In the genomic region with DNA sequence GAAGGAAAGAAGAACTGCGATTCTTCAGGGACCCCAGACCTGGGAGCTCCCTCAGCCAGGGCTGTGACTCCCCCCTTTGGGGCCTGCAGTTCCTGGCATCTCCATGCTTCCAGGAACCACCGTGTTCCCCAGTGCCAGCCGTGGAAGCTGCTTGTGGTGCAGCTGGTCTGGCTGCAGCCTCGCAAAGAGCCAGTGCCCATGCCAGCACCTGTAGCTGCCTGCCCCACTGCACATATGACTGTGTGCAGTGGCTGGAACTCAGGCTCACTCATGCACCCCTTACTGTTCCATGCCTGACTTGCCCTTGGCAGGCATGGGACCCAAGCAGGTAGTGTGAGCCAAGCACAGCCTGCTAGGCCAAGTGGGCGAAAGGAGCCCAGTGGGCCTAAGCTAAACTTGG, we compare ENCODE assay signal across 17 cellular contexts.
DNase-seq lines count a peak whose midpoint lies in the region; ATAC-seq, FAIRE-seq and TF ChIP-seq lines count a peak whose summit lies in the region.
"Had no signal": no experiment of that assay in that cellular context is flagged by ENCODE, and none has a peak within 500 bp of the region (broad histone marks: within the 10 kb centered on the region; RNA-seq: fewer than 3 reads in every experiment).

No MANE protein-coding gene starts in this region.

- no peaks in the 10 kb centered on the region for H3K4me1 ChIP-seq in kidney (ENCODE audit: control insufficient read depth in 1 of 2, insufficient read depth in 1 of 2, low read depth in 1 of 2, low read length in 2 of 2)
- H3K4me1 ChIP-seq in lower lobe of right lung = no peaks in the 10 kb centered on the region
- no peaks in the 10 kb centered on the region for H3K4me1 ChIP-seq in spleen
- H3K4me1 ChIP-seq in upper lobe of right lung = no peaks in the 10 kb centered on the region
- H3K4me1 ChIP-seq in tibial artery = no peaks in the 10 kb centered on the region
- H3K4me1 ChIP-seq: BLaER1 treated with 17β-estradiol and CSF1 and Interleukin-3, amounts not matched to agents 10 nM and 100 nM had no signal

- H3K36me3 ChIP-seq in kidney (ENCODE audit: control insufficient read depth in 1 of 2, insufficient read depth in 2 of 2, low read length in 2 of 2) = no peaks in the 10 kb centered on the region
- no peaks in the 10 kb centered on the region for H3K36me3 ChIP-seq in lower lobe of right lung
- no peaks in the 10 kb centered on the region for H3K36me3 ChIP-seq in spleen
- no peaks in the 10 kb centered on the region for H3K36me3 ChIP-seq in upper lobe of right lung
- H3K36me3 ChIP-seq in tibial artery = no peaks in the 10 kb centered on the region
- H3K36me3 ChIP-seq: BLaER1 treated with 17β-estradiol and CSF1 and Interleukin-3, amounts not matched to agents 10 nM and 100 nM; HAP-1 had no signal

- intact Hi-C loops in kidney (cut with DNase I) (no loop called here), lower lobe of right lung (cut with DNase I) (no loop called here), spleen (cut with DNase I; ENCODE audit: low total_unique reads) (no loop called here), upper lobe of right lung (cut with DNase I) (no loop called here), tibial artery (cut with DNase I; ENCODE audit: low total_unique reads) (no loop called here)

- no peak for TF ChIP-seq CTCF in kidney (IDR thresholded peaks at IDR 0.05; ENCODE audit: borderline replicate concordance, extremely low read depth, insufficient read depth)
- TF ChIP-seq CTCF in lower lobe of right lung (IDR thresholded peaks at IDR 0.05) = no peak
- TF ChIP-seq CTCF in spleen (IDR thresholded peaks at IDR 0.05 in 8 of 11, conservative IDR thresholded peaks at IDR 0.05 in 3 of 11) = no peak
- TF ChIP-seq CTCF in upper lobe of right lung (IDR thresholded peaks at IDR 0.05) = no peak
- TF ChIP-seq CTCF in tibial artery (IDR thresholded peaks at IDR 0.05) = no peak

- no peaks in the 10 kb centered on the region for H3K9me3 ChIP-seq in kidney (ENCODE audit: control insufficient read depth in 1 of 2, low read length in 2 of 2)
- H3K9me3 ChIP-seq in lower lobe of right lung = no peaks in the 10 kb centered on the region
- peaks cover 0 to 10% (median 0%) of the 10 kb centered on the region in 8 donors for H3K9me3 ChIP-seq in spleen
- no peaks in the 10 kb centered on the region for H3K9me3 ChIP-seq in upper lobe of right lung
- H3K9me3 ChIP-seq in tibial artery = no peaks in the 10 kb centered on the region
- H3K9me3 ChIP-seq: BLaER1 treated with 17β-estradiol and CSF1 and Interleukin-3, amounts not matched to agents 10 nM and 100 nM; HAP-1 had no signal

- WGBS in spleen, 5 donors = 70 to 94% (median 89%) methylated on average over 4 to 5 of the region's 5 CpGs

- H3K4me3 ChIP-seq in kidney (ENCODE audit: low read length in 2 of 2) (no peak overlapping the region), lower lobe of right lung (no peak overlapping the region), spleen (no peak overlapping the region), upper lobe of right lung (no peak overlapping the region), tibial artery (no peak overlapping the region)
- H3K4me3 ChIP-seq: BLaER1 treated with 17β-estradiol and CSF1 and Interleukin-3, amounts not matched to agents 10 nM and 100 nM; GM23248; HAP-1 had no signal

- DNase-seq in kidney (peak; percentile 49), lower lobe of right lung (no peak), spleen (peak; percentile 49), upper lobe of right lung (peak; percentile 47), HTR-8/SVneo (ENCODE audit: insufficient read length, low spot score) (no peak), HK-2 (ENCODE audit: unreplicated experiment) (no peak), tibial artery (no peak)
- DNase-seq: CD8-positive, alpha-beta T cell; DMS 273 treated with DMSO at 0.1 percent for 48 hours; DMS53; GM23248; IMR-90 had no signal

- FAIRE-seq in kidney (lab: Jason Lieb, UNC) (no peak), HTR-8/SVneo (lab: Jason Lieb, UNC) (no peak)
- FAIRE-seq: G401.6, GM12891, GM19239 had no signal

- H3K27ac ChIP-seq in kidney (ENCODE audit: low read depth in 2 of 2, low read length in 2 of 2) (no peak overlapping the region), lower lobe of right lung (no peak overlapping the region), spleen (no peak overlapping the region), upper lobe of right lung (no peak overlapping the region), tibial artery (no peak overlapping the region)
- H3K27ac ChIP-seq: BLaER1 treated with 17β-estradiol and CSF1 and Interleukin-3, amounts not matched to agents 10 nM and 100 nM; GM23248 had no signal

- H3K9ac ChIP-seq in kidney (ENCODE audit: low read length in 2 of 2) = no peak overlapping the region
- H3K9ac ChIP-seq: BLaER1 treated with 17β-estradiol and CSF1 and Interleukin-3, amounts not matched to agents 10 nM and 100 nM; GM23248 had no signal

- no peak for TF ChIP-seq POLR2A in spleen (IDR thresholded peaks at IDR 0.05)

- ATAC-seq in lower lobe of right lung = peak; percentile 24 to 34
- peak; percentile 32 for ATAC-seq in upper lobe of right lung
- ATAC-seq: CD8-positive, alpha-beta T cell had no signal

- no peaks in the 10 kb centered on the region for H3K27me3 ChIP-seq in lower lobe of right lung (ENCODE audit: low read depth)
- H3K27me3 ChIP-seq in spleen (replicated peaks in 1 of 7) = no peaks in the 10 kb centered on the region
- H3K27me3 ChIP-seq in upper lobe of right lung = no peaks in the 10 kb centered on the region
- H3K27me3 ChIP-seq in tibial artery = no peaks in the 10 kb centered on the region
- H3K27me3 ChIP-seq: BLaER1 treated with 17β-estradiol and CSF1 and Interleukin-3, amounts not matched to agents 10 nM and 100 nM had no signal

Comparison
In these comparisons a context has a peak if more than half of its experiments do, and no peak if none do; other contexts are left out.
1. DNase-seq: peak in kidney (single experiment), spleen (single experiment) and upper lobe of right lung (single experiment); none in lower lobe of right lung (single experiment), HTR-8/SVneo (single experiment), HK-2 (single experiment) and tibial artery (0 of 2).